ENCODE assay signal across 21 cellular contexts in the genomic region with DNA sequence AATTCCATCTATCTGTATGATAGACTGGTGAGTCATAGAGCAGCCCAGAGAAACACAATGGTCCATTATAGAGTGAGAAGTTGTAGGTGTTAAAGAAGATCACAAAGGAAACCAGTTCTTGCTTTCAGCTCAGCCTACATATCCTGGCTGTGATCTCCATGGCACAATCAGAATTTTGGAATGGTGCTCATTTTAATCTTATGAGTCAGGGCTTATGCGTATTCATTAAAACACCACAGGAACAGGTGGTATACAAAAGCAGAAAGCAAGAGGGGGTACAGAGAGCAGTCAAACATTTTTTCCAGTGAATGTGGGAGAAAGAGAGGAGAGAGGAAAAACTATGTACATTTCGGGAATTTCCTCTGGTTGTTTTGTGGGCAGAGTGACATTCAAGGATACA.
DNase-seq lines count a peak whose midpoint lies in the region; ATAC-seq and TF ChIP-seq lines count a peak whose summit lies in the region.
"Had no signal": no experiment of that assay in that cellular context is flagged by ENCODE, and none has a peak within 500 bp of the region (broad histone marks: within the 10 kb centered on the region; RNA-seq: fewer than 3 reads in every experiment).

No MANE protein-coding gene starts in this region.

- no peaks in the 10 kb centered on the region for H3K27me3 ChIP-seq in upper lobe of left lung
- H3K27me3 ChIP-seq: hepatocyte, thyroid gland had no signal

- H3K4me3 ChIP-seq in AG10803 (ENCODE audit: low read length) (no peak overlapping the region), upper lobe of left lung (no peak overlapping the region)
- H3K4me3 ChIP-seq: GM23338, hepatocyte, thyroid gland had no signal

- DNase-seq in AG10803 (ENCODE audit: low read depth) (peak; percentile 3), iris pigment epithelial cell (ENCODE audit: low read depth) (peak; percentile 9), iPS-NIHi7 (ENCODE audit: extremely low spot score) (no peak), NCI-H748 (lab: John Stamatoyannopoulos, UW; ENCODE audit: unreplicated experiment) (no peak), cerebellar nuclear complex (lab: John Stamatoyannopoulos, UW) (no peak), upper lobe of left lung (no peak)
- DNase-seq: activated CD4-positive, alpha-beta T cell treated with anti-CD3 and anti-CD28 coated beads for 36 hours; activated gamma-delta T cell treated with Interleukin-2 at 50 U/mL for 16 hours; CD4-positive, CD25-positive, alpha-beta regulatory T cell; DND-41; NCI-H1092 treated with DMSO at 0.1 percent for 48 hours; NCI-H526; OCI-M1; thyroid gland had no signal

- no peaks in the 10 kb centered on the region for H3K9me3 Mint-ChIP-seq in activated T-helper 17 cell treated with anti-CD3 and anti-CD28 coated beads, Interleukin-2, amount 50 U/mL, for 72 hours
- H3K9me3 Mint-ChIP-seq: GM23338; mesothelial cell of epicardium; stimulated activated effector memory CD8-positive, alpha-beta T cell treated with anti-CD3 and anti-CD28 coated beads, Interleukin-12 subunit alpha, Interleukin-12 subunit beta, amount 100 ng/mL, for 72 hours had no signal

- TF ChIP-seq EP300 in Ishikawa (IDR thresholded peaks at IDR 0.05; ENCODE audit: borderline replicate concordance) (peak; percentile 32; the same call in 1 of the 2 replicates), upper lobe of left lung (IDR thresholded peaks at IDR 0.05) (no peak)

- TF ChIP-seq RAD21 in Ishikawa (IDR thresholded peaks at IDR 0.05; ENCODE audit: low read depth): no peak

- H3K27ac ChIP-seq in upper lobe of left lung: no peak overlapping the region
- H3K27ac ChIP-seq: hepatocyte, KMS-11, thyroid gland had no signal

- peaks cover 10% of the 10 kb centered on the region for H3K27me3 Mint-ChIP-seq in activated T-helper 17 cell treated with anti-CD3 and anti-CD28 coated beads, Interleukin-2, amount 50 U/mL, for 72 hours
- H3K27me3 Mint-ChIP-seq: CD4-positive, CD25-positive, alpha-beta regulatory T cell had no signal

- ATAC-seq in activated T-helper 17 cell treated with anti-CD3 and anti-CD28 coated beads, Interleukin-2, amount 50 U/mL, for 72 hours (replicated peaks): peak; percentile 14
- no peak for ATAC-seq in upper lobe of left lung (ENCODE audit: low FRiP score in 2 of 2)
- ATAC-seq: activated CD4-positive, alpha-beta T cell treated with anti-CD3 and anti-CD28 coated beads for 36 hours; GM23338; stimulated activated effector memory CD8-positive, alpha-beta T cell treated with anti-CD3 and anti-CD28 coated beads, Interleukin-12 subunit alpha, Interleukin-12 subunit beta, amount 100 ng/mL, for 72 hours had no signal

- no peaks in the 10 kb centered on the region for H3K36me3 Mint-ChIP-seq in activated T-helper 17 cell treated with anti-CD3 and anti-CD28 coated beads, Interleukin-2, amount 50 U/mL, for 72 hours (ENCODE audit: low read depth)
- H3K36me3 Mint-ChIP-seq: CD4-positive, CD25-positive, alpha-beta regulatory T cell; mesothelial cell of epicardium; stimulated activated effector memory CD8-positive, alpha-beta T cell treated with anti-CD3 and anti-CD28 coated beads, Interleukin-12 subunit alpha, Interleukin-12 subunit beta, amount 100 ng/mL, for 72 hours had no signal

- no peak for TF ChIP-seq POLR2A in upper lobe of left lung (IDR thresholded peaks at IDR 0.05)

- 95% methylated on average over 2 of the region's 2 CpGs for WGBS in upper lobe of left lung, 2 donors

- H3K4me1 ChIP-seq in upper lobe of left lung: no peaks in the 10 kb centered on the region
- H3K4me1 ChIP-seq: thyroid gland had no signal

- no peaks in the 10 kb centered on the region for H3K36me3 ChIP-seq in upper lobe of left lung
- H3K36me3 ChIP-seq: thyroid gland had no signal

- no peak overlapping the region for H3K4me3 Mint-ChIP-seq in activated T-helper 17 cell treated with anti-CD3 and anti-CD28 coated beads, Interleukin-2, amount 50 U/mL, for 72 hours
- H3K4me3 Mint-ChIP-seq: activated CD4-positive, alpha-beta T cell treated with anti-CD3 and anti-CD28 coated beads for 36 hours; CD4-positive, CD25-positive, alpha-beta regulatory T cell; GM23338; mesothelial cell of epicardium; stimulated activated effector memory CD8-positive, alpha-beta T cell treated with anti-CD3 and anti-CD28 coated beads, Interleukin-12 subunit alpha, Interleukin-12 subunit beta, amount 100 ng/mL, for 72 hours had no signal

- no peaks in the 10 kb centered on the region for H3K9me3 ChIP-seq in upper lobe of left lung
- H3K9me3 ChIP-seq: thyroid gland had no signal

- TF ChIP-seq CTCF in AG10803 (conservative IDR thresholded peaks at IDR 0.05; ENCODE audit: low read length) (no peak), upper lobe of left lung (IDR thresholded peaks at IDR 0.05) (no peak)

- no peaks in the 10 kb centered on the region for H3K4me1 Mint-ChIP-seq in activated T-helper 17 cell treated with anti-CD3 and anti-CD28 coated beads, Interleukin-2, amount 50 U/mL, for 72 hours
- H3K4me1 Mint-ChIP-seq: activated CD4-positive, alpha-beta T cell treated with anti-CD3 and anti-CD28 coated beads for 36 hours; CD4-positive, CD25-positive, alpha-beta regulatory T cell; GM23338; stimulated activated effector memory CD8-positive, alpha-beta T cell treated with anti-CD3 and anti-CD28 coated beads, Interleukin-12 subunit alpha, Interleukin-12 subunit beta, amount 100 ng/mL, for 72 hours had no signal

- H3K27ac Mint-ChIP-seq in activated T-helper 17 cell treated with anti-CD3 and anti-CD28 coated beads, Interleukin-2, amount 50 U/mL, for 72 hours: no peak overlapping the region
- H3K27ac Mint-ChIP-seq: activated CD4-positive, alpha-beta T cell treated with anti-CD3 and anti-CD28 coated beads for 36 hours; CD4-positive, CD25-positive, alpha-beta regulatory T cell; GM23338; mesothelial cell of epicardium; stimulated activated effector memory CD8-positive, alpha-beta T cell treated with anti-CD3 and anti-CD28 coated beads, Interleukin-12 subunit alpha, Interleukin-12 subunit beta, amount 100 ng/mL, for 72 hours had no signal

TF ChIP-seq in Ishikawa, 13 proteins besides CTCF, POLR2A, EP300 and RAD21:
- TF ChIP-seq TEAD4 (IDR thresholded peaks at IDR 0.05) (0 out of 2 replicates have a peak, but pooled peaks have one; percentile 29), TCF12 (IDR thresholded peaks at IDR 0.05; ENCODE audit: low read depth) (no peak)

Comparison
In these comparisons a context has a peak if more than half of its experiments do, and no peak if none do; other contexts are left out.
1. DNase-seq: peak in AG10803 (single experiment) and iris pigment epithelial cell (single experiment); none in iPS-NIHi7 (single experiment), NCI-H748 (single experiment), cerebellar nuclear complex (0 of 2) and upper lobe of left lung (0 of 2).